Comparison of ENCODE assay signal across 9 cellular contexts in the genomic region with DNA sequence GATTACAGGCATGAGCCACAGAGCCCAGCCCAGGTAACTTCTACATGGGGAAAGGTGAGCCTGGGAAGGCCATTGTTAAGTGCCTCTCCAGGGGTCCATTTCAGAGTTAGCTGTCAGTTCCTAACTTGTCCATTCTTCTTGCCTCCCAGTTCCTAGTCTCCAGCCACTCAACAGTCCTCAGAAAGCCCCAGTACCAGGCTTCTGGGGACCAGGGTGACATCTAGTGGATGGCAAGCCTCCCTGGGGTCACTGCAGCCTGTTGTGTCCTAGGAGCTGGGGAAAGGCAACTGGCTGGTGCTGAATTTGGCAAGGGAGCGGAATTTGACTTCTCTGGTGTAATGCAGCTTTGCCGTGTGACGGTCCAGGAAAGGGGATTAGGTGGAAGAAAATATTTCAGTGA. TPM values are rescaled to one million over a fixed set of nuclear protein-coding genes. Genes with fewer than 3 reads are reported as not detected.
DNase-seq lines count a peak whose midpoint lies in the region; ATAC-seq and TF ChIP-seq lines count a peak whose summit lies in the region.
"Had no signal": no experiment of that assay in that cellular context is flagged by ENCODE, and none has a peak within 500 bp of the region (broad histone marks: within the 10 kb centered on the region; RNA-seq: fewer than 3 reads in every experiment).

No MANE protein-coding gene starts in this region.

- H2BK5ac ChIP-seq in neuronal stem cell (ENCODE audit: low read length), result no peak overlapping the region

- H2BK12ac ChIP-seq in neuronal stem cell (ENCODE audit: low read length), result no peak overlapping the region

- no peak overlapping the region for H3K23ac ChIP-seq in neuronal stem cell (ENCODE audit: low read depth, low read length, poor library complexity)

- peaks cover 3% of the 10 kb centered on the region for H3K4me1 ChIP-seq in endodermal cell (ENCODE audit: control insufficient read depth, insufficient read depth, low read length)
- peaks cover 0 to 13% of the 10 kb centered on the region in 2 donors for H3K4me1 ChIP-seq in neuronal stem cell (ENCODE audit: control insufficient read depth in 2 of 2, insufficient read depth in 1 of 2, low read depth in 1 of 2, low read length in 2 of 2)

- no peak overlapping the region for H3K9ac ChIP-seq in endodermal cell (ENCODE audit: extremely low read depth, low read length, poor library complexity, severe bottlenecking)
- no peak overlapping the region for H3K9ac ChIP-seq in neuronal stem cell (ENCODE audit: low read depth, low read length, poor library complexity)

- POLR2A ChIA-PET in activated CD4-positive, alpha-beta T cell treated with anti-CD3 and anti-CD28 coated beads for 36 hours (lab: Charles Lee), result no interaction called here

- no peak overlapping the region for H2AK5ac ChIP-seq in neuronal stem cell (ENCODE audit: low read depth, low read length)

- H2BK120ac ChIP-seq in neuronal stem cell (ENCODE audit: low read depth, low read length), result no peak overlapping the region

- H3K79me1 ChIP-seq in neuronal stem cell (ENCODE audit: low read depth, low read length), result peaks cover 1% of the 10 kb centered on the region

- H3K4me2 ChIP-seq in neuronal stem cell (ENCODE audit: insufficient read depth, low read length, poor library complexity, severe bottlenecking), result no peak overlapping the region

- H3K4me3 ChIP-seq in endodermal cell (ENCODE audit: low read length) (no peak overlapping the region), neuronal stem cell (ENCODE audit: low read length in 2 of 2) (no peak overlapping the region)

- H3K9me3 ChIP-seq in endodermal cell (ENCODE audit: control insufficient read depth, low read length) (peaks cover 20% of the 10 kb centered on the region), neuronal stem cell (replicated peaks in 1 of 2; ENCODE audit: control insufficient read depth in 2 of 2, insufficient read depth in 1 of 2, low read depth in 1 of 2, low read length in 2 of 2) (no peaks in the 10 kb centered on the region)

- no peak overlapping the region for H2AFZ ChIP-seq in neuronal stem cell (ENCODE audit: low read length)

- H4K91ac ChIP-seq in neuronal stem cell (ENCODE audit: low read depth, low read length, poor library complexity), result no peak overlapping the region

- no peak overlapping the region for H3K14ac ChIP-seq in neuronal stem cell (ENCODE audit: low read length)

- H2BK15ac ChIP-seq in neuronal stem cell (ENCODE audit: low read length), result no peak overlapping the region

- H3K36me3 Mint-ChIP-seq in activated CD4-positive, alpha-beta T cell treated with anti-CD3 and anti-CD28 coated beads for 36 hours (ENCODE audit: low read depth), result no peaks in the 10 kb centered on the region
- peaks cover 10% of the 10 kb centered on the region for H3K36me3 Mint-ChIP-seq in endodermal cell (ENCODE audit: low read depth)
- H3K36me3 Mint-ChIP-seq in activated T-cell treated with anti-CD3 and anti-CD28 coated beads, Interleukin-2, amount 50 U/mL, for 24 hours (ENCODE audit: low read depth), result no peaks in the 10 kb centered on the region

- H3K27me3 Mint-ChIP-seq in activated CD4-positive, alpha-beta T cell treated with anti-CD3 and anti-CD28 coated beads for 36 hours, result no peaks in the 10 kb centered on the region
- H3K27me3 Mint-ChIP-seq in endodermal cell (ENCODE audit: insufficient read depth), result no peaks in the 10 kb centered on the region
- no peaks in the 10 kb centered on the region for H3K27me3 Mint-ChIP-seq in activated T-cell treated with anti-CD3 and anti-CD28 coated beads, Interleukin-2, amount 50 U/mL, for 24 hours

- WGBS in endodermal cell (ENCODE audit: insufficient coverage in 1 of 2, insufficient read length in 1 of 2), 2 experiments, result 83% methylated on average over 3 of the region's 3 CpGs; no CpG with 5 or more reads in 1 of the 2 experiments
- WGBS in neuronal stem cell (ENCODE audit: extremely low coverage in 2 of 2, insufficient read length in 2 of 2, insufficient replicate concordance in 1 of 2), 2 donors, result no CpG with 5 or more reads among the region's 3 CpGs

- no peak overlapping the region for H3K27ac Mint-ChIP-seq in activated CD4-positive, alpha-beta T cell treated with anti-CD3 and anti-CD28 coated beads for 36 hours
- no peak overlapping the region for H3K27ac Mint-ChIP-seq in endodermal cell
- H3K27ac Mint-ChIP-seq in activated T-cell treated with anti-CD3 and anti-CD28 coated beads, Interleukin-2, amount 50 U/mL, for 24 hours, result no peak overlapping the region

- H3K18ac ChIP-seq in neuronal stem cell (ENCODE audit: low read length), result no peak overlapping the region

- H3K4ac ChIP-seq in neuronal stem cell (ENCODE audit: low read length), result no peak overlapping the region

- CTCF ChIA-PET in activated CD4-positive, alpha-beta T cell treated with anti-CD3 and anti-CD28 coated beads for 36 hours (lab: Charles Lee), result interaction anchor here (0.9 to 1.6 kb wide), 3 partner anchors 30 to 245 kb away, joined by 3 to 6 read pairs (median 3); no protein-coding TSS in a partner anchor

- H3K27me3 ChIP-seq in endodermal cell (ENCODE audit: control insufficient read depth, insufficient read depth, low read length, poor library complexity, severe bottlenecking) (no peaks in the 10 kb centered on the region), neuronal stem cell (ENCODE audit: control insufficient read depth in 3 of 3, insufficient read depth in 3 of 3, low read depth in 1 of 3, low read length in 3 of 3) (peaks cover 0 to 16% (median 0%) of the 10 kb centered on the region in 3 experiments)

- peak; percentile 39 for DNase-seq in activated CD4-positive, alpha-beta T cell treated with anti-CD3 and anti-CD28 coated beads for 36 hours
- no peak for DNase-seq in activated CD4-positive, alpha-beta T cell treated with anti-CD3 and anti-CD28 coated beads for 4 hours
- peak; percentile 39 to 52 for DNase-seq in NOMO-1 (lab: John Stamatoyannopoulos, UW; ENCODE audit: unreplicated experiment in 2 of 2)
- peak; percentile 92 for DNase-seq in endodermal cell
- DNase-seq in neuronal stem cell (ENCODE audit: low spot score), result peak; percentile 20
- DNase-seq in activated T-cell treated with anti-CD3 and anti-CD28 coated beads, Interleukin-2, amount 50 U/mL, for 24 hours, result no peak
- DNase-seq in NCI-H2081 (lab: John Stamatoyannopoulos, UW), result no peak
- DNase-seq in stimulated activated CD4-positive, alpha-beta T cell treated with anti-CD3 and anti-CD28 coated beads, Interleukin-4, amount 100 ng/mL, for 24 hours, result no peak

- no peak for ATAC-seq in activated CD4-positive, alpha-beta T cell treated with anti-CD3 and anti-CD28 coated beads for 36 hours

- intact Hi-C loops in activated CD4-positive, alpha-beta T cell treated with anti-CD3 and anti-CD28 coated beads for 36 hours (cut with DNase I, micrococcal nuclease), result no loop called here

- peak; percentile 86 for TF ChIP-seq CTCF in endodermal cell (conservative IDR thresholded peaks at IDR 0.05)

- H4K8ac ChIP-seq in neuronal stem cell (ENCODE audit: low read depth, low read length), result no peak overlapping the region

- no peak overlapping the region for H3K4me3 Mint-ChIP-seq in activated CD4-positive, alpha-beta T cell treated with anti-CD3 and anti-CD28 coated beads for 36 hours
- H3K4me3 Mint-ChIP-seq in endodermal cell, result no peak overlapping the region
- H3K4me3 Mint-ChIP-seq in activated T-cell treated with anti-CD3 and anti-CD28 coated beads, Interleukin-2, amount 50 U/mL, for 24 hours, result no peak overlapping the region

- H3K4me1 Mint-ChIP-seq in activated CD4-positive, alpha-beta T cell treated with anti-CD3 and anti-CD28 coated beads for 36 hours, result peaks cover 2% of the 10 kb centered on the region
- peaks cover 40% of the 10 kb centered on the region for H3K4me1 Mint-ChIP-seq in endodermal cell
- peaks cover 6% of the 10 kb centered on the region for H3K4me1 Mint-ChIP-seq in activated T-cell treated with anti-CD3 and anti-CD28 coated beads, Interleukin-2, amount 50 U/mL, for 24 hours (ENCODE audit: low read depth)

- H3K27ac ChIP-seq in endodermal cell (ENCODE audit: low read depth, low read length) (no peak overlapping the region), neuronal stem cell (replicated peaks; ENCODE audit: low read length) (no peak overlapping the region)

- H3K36me3 ChIP-seq in endodermal cell (ENCODE audit: control insufficient read depth, insufficient read depth, low read length), result no peaks in the 10 kb centered on the region
- H3K36me3 ChIP-seq in neuronal stem cell (replicated peaks in 1 of 2; ENCODE audit: control insufficient read depth in 2 of 2, insufficient read depth in 2 of 2, low read length in 2 of 2), result no peaks in the 10 kb centered on the region

- no peaks in the 10 kb centered on the region for H3K9me3 Mint-ChIP-seq in activated CD4-positive, alpha-beta T cell treated with anti-CD3 and anti-CD28 coated beads for 36 hours (ENCODE audit: low read depth)
- peaks cover 4% of the 10 kb centered on the region for H3K9me3 Mint-ChIP-seq in endodermal cell
- no peaks in the 10 kb centered on the region for H3K9me3 Mint-ChIP-seq in activated T-cell treated with anti-CD3 and anti-CD28 coated beads, Interleukin-2, amount 50 U/mL, for 24 hours

RNA-seq across cellular contexts. Expression of a gene that starts 2.1 kb away (rescaled TPM):
- total RNA-seq in activated CD4-positive, alpha-beta T cell treated with anti-CD3 and anti-CD28 coated beads for 36 hours, result not detected
- total RNA-seq in endodermal cell, result 10 to 100 TPM in 1 of 2 donors, 1 to 10 TPM in 1; 6.7 to 15.9 TPM
- 0.50 TPM for polyA plus RNA-seq in endodermal cell (2013, experiment 1 of 2)
- 0.62 TPM for polyA plus RNA-seq in endodermal cell (2013, experiment 2 of 2)
- polyA plus RNA-seq in neuronal stem cell (2013, experiment 1 of 2), result not detected
- not detected for polyA plus RNA-seq in neuronal stem cell (2013, experiment 2 of 2)
- total RNA-seq: Daoy had no signal

RNA-seq across cellular contexts. Expression of a gene that starts 17.0 kb away (rescaled TPM):
- total RNA-seq in activated CD4-positive, alpha-beta T cell treated with anti-CD3 and anti-CD28 coated beads for 36 hours, result under 1 TPM in 1 of 2 experiments, not detected in 1; 0.07 TPM
- total RNA-seq in endodermal cell, result 10 to 100 TPM; 14.0 to 18.1 TPM
- polyA plus RNA-seq in endodermal cell (2013, experiment 1 of 2), result 0.71 TPM
- 0.33 TPM for polyA plus RNA-seq in endodermal cell (2013, experiment 2 of 2)
- 0.89 TPM for polyA plus RNA-seq in neuronal stem cell (2013, experiment 1 of 2)
- 0.72 TPM for polyA plus RNA-seq in neuronal stem cell (2013, experiment 2 of 2)
- total RNA-seq: Daoy had no signal

RNA-seq across cellular contexts. Expression of a gene that starts 28.6 kb away (rescaled TPM):
- 10 to 100 TPM; 16.8 to 18.7 TPM for total RNA-seq in activated CD4-positive, alpha-beta T cell treated with anti-CD3 and anti-CD28 coated beads for 36 hours
- under 1 TPM in 1 of 2 donors, not detected in 1; 0.58 TPM for total RNA-seq in endodermal cell
- polyA plus RNA-seq in endodermal cell (2013, experiment 1 of 2), result not detected
- not detected for polyA plus RNA-seq in endodermal cell (2013, experiment 2 of 2)
- not detected for polyA plus RNA-seq in neuronal stem cell (2013, experiment 1 of 2)
- not detected for polyA plus RNA-seq in neuronal stem cell (2013, experiment 2 of 2)

RNA-seq across cellular contexts. Expression of a gene that starts 55.2 kb away (rescaled TPM):
- not detected for total RNA-seq in activated CD4-positive, alpha-beta T cell treated with anti-CD3 and anti-CD28 coated beads for 36 hours
- not detected for total RNA-seq in endodermal cell
- not detected for polyA plus RNA-seq in endodermal cell (2013, experiment 1 of 2)
- not detected for polyA plus RNA-seq in endodermal cell (2013, experiment 2 of 2)
- polyA plus RNA-seq in neuronal stem cell (2013, experiment 1 of 2), result not detected
- not detected for polyA plus RNA-seq in neuronal stem cell (2013, experiment 2 of 2)
- total RNA-seq: Daoy had no signal

Comparison
In these comparisons a context has a peak if more than half of its experiments do, and no peak if none do; other contexts are left out.
1. DNase-seq: peak in activated CD4-positive, alpha-beta T cell treated with anti-CD3 and anti-CD28 coated beads for 36 hours (single experiment), NOMO-1 (2 of 2), endodermal cell (single experiment) and neuronal stem cell (single experiment); none in activated CD4-positive, alpha-beta T cell treated with anti-CD3 and anti-CD28 coated beads for 4 hours (0 of 2), activated T-cell treated with anti-CD3 and anti-CD28 coated beads, Interleukin-2, amount 50 U/mL, for 24 hours (single experiment), NCI-H2081 (0 of 2) and stimulated activated CD4-positive, alpha-beta T cell treated with anti-CD3 and anti-CD28 coated beads, Interleukin-4, amount 100 ng/mL, for 24 hours (single experiment).
2. RNA of a gene that starts 2.1 kb away (total RNA-seq): 6.7 to 15.9 TPM in endodermal cell; not detected in activated CD4-positive, alpha-beta T cell treated with anti-CD3 and anti-CD28 coated beads for 36 hours; every median in the first group is over 4 times any median in the second.
3. RNA of a gene that starts 17.0 kb away (total RNA-seq): 14.0 to 18.1 TPM in endodermal cell; 0.07 TPM in activated CD4-positive, alpha-beta T cell treated with anti-CD3 and anti-CD28 coated beads for 36 hours; every median in the first group is over 10 times any median in the second.
4. RNA of a gene that starts 28.6 kb away (total RNA-seq): 16.8 to 18.7 TPM in activated CD4-positive, alpha-beta T cell treated with anti-CD3 and anti-CD28 coated beads for 36 hours; 0.58 TPM in endodermal cell; every median in the first group is over 10 times any median in the second.